In genomic region chr5:111194925-111195324, GRCh38 we compare ENCODE assay signal across 16 cellular contexts. TPM values are rescaled to one million over a fixed set of nuclear protein-coding genes. Genes with fewer than 3 reads are reported as not detected.
DNase-seq lines count a peak whose midpoint lies in the region; FAIRE-seq and TF ChIP-seq lines count a peak whose summit lies in the region.
"Had no signal": no experiment of that assay in that cellular context is flagged by ENCODE, and none has a peak within 500 bp of the region (broad histone marks: within the 10 kb centered on the region; RNA-seq: fewer than 3 reads in every experiment).

No MANE protein-coding gene starts in this region.

- FAIRE-seq in bronchial epithelial cell (lab: Jason Lieb, UNC): no peak
- FAIRE-seq: GM12892, H54 had no signal

- peaks cover 1% of the 10 kb centered on the region for H3K27me3 ChIP-seq in bronchial epithelial cell (ENCODE audit: control insufficient read depth, insufficient read depth, low read length)

- no peaks in the 10 kb centered on the region for H3K36me3 ChIP-seq in bronchial epithelial cell (ENCODE audit: control insufficient read depth, insufficient read depth, low read length)
- H3K36me3 ChIP-seq: HAP-1 had no signal

- TF ChIP-seq CTCF in bronchial epithelial cell (IDR thresholded peaks at IDR 0.05; ENCODE audit: insufficient read depth, low read length, severe bottlenecking): no peak

- H3K4me3 ChIP-seq in bronchial epithelial cell (ENCODE audit: low read depth, low read length): no peak overlapping the region
- H3K4me3 ChIP-seq: HAP-1 had no signal

- peak; percentile 25 for DNase-seq in HCEC 1CT
- DNase-seq in bronchial epithelial cell (ENCODE audit: low read depth): peak; percentile 9
- peak; percentile 18 for DNase-seq in iris pigment epithelial cell (ENCODE audit: low read depth)
- DNase-seq in NCI-H2196 treated with DMSO at 0.1 percent for 48 hours (lab: John Stamatoyannopoulos, UW; ENCODE audit: unreplicated experiment): no peak
- DNase-seq in stimulated activated naive CD4-positive, alpha-beta T cell (lab: John Stamatoyannopoulos, UW): no peak
- no peak for DNase-seq in stimulated activated CD4-positive, alpha-beta T cell treated with anti-CD3 and anti-CD28 coated beads, Interleukin-2, amount 100 ng/mL, for 24 hours
- DNase-seq: C1 segment of cervical spinal cord; Calu3; CD4-positive, alpha-beta memory T cell; COR-L47; DMS53; DMS79 treated with DMSO at 0.1 percent for 48 hours; GOT3 had no signal

RNA-seq across cellular contexts. Expression of gene CAMK4, which starts 29.3 kb away (rescaled TPM):
- 0.26 TPM in 1 of 2 replicates, not detected in the other for total RNA-seq in bronchial epithelial cell

Comparison
In these comparisons a context has a peak if more than half of its experiments do, and no peak if none do; other contexts are left out.
1. DNase-seq: peak in HCEC 1CT (single experiment), bronchial epithelial cell (single experiment) and iris pigment epithelial cell (single experiment); none in NCI-H2196 treated with DMSO at 0.1 percent for 48 hours (single experiment), stimulated activated naive CD4-positive, alpha-beta T cell (0 of 6) and stimulated activated CD4-positive, alpha-beta T cell treated with anti-CD3 and anti-CD28 coated beads, Interleukin-2, amount 100 ng/mL, for 24 hours (0 of 2).